In genomic region chr1:16927256-16927655, GRCh38 we compare ENCODE assay signal across 2 cellular contexts.
TF ChIP-seq lines count a peak whose summit lies in the region.

No MANE protein-coding gene starts in this region.

TF ChIP-seq in SK-N-SH, 30 proteins besides CTCF, POLR2A, EP300 and RAD21 (continued from another document):
- TF ChIP-seq, protein P1, sequence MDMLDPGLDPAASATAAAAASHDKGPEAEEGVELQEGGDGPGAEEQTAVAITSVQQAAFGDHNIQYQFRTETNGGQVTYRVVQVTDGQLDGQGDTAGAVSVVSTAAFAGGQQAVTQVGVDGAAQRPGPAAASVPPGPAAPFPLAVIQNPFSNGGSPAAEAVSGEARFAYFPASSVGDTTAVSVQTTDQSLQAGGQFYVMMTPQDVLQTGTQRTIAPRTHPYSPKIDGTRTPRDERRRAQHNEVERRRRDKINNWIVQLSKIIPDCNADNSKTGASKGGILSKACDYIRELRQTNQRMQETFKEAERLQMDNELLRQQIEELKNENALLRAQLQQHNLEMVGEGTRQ (IDR thresholded peaks at IDR 0.05; ENCODE audit: borderline replicate concordance, low read depth, low read length), result no peak
- no peak for TF ChIP-seq RXRA (IDR thresholded peaks at IDR 0.05; ENCODE audit: borderline replicate concordance, low read depth)
- no peak for TF ChIP-seq YY1 (IDR thresholded peaks at IDR 0.05; ENCODE audit: low read depth)
- no peak for TF ChIP-seq GABPA (IDR thresholded peaks at IDR 0.05; ENCODE audit: low read depth)
- TF ChIP-seq FOSL2 (IDR thresholded peaks at IDR 0.05; ENCODE audit: borderline replicate concordance, low read depth), result no peak
- TF ChIP-seq TEAD4 (IDR thresholded peaks at IDR 0.05; ENCODE audit: borderline replicate concordance, insufficient read depth), result no peak
- no peak for TF ChIP-seq POLR2AphosphoS5 (IDR thresholded peaks at IDR 0.05; ENCODE audit: low read depth, low read length)
- TF ChIP-seq, protein P2, sequence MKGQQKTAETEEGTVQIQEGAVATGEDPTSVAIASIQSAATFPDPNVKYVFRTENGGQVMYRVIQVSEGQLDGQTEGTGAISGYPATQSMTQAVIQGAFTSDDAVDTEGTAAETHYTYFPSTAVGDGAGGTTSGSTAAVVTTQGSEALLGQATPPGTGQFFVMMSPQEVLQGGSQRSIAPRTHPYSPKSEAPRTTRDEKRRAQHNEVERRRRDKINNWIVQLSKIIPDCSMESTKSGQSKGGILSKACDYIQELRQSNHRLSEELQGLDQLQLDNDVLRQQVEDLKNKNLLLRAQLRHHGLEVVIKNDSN (IDR thresholded peaks at IDR 0.05; ENCODE audit: borderline replicate concordance, low read depth), result no peak
- no peak for TF ChIP-seq MEF2A (IDR thresholded peaks at IDR 0.05; ENCODE audit: borderline replicate concordance, low read depth)
- no peak for TF ChIP-seq PBX3 (IDR thresholded peaks at IDR 0.05)
- TF ChIP-seq ELF1 (IDR thresholded peaks at IDR 0.05), result no peak
- TF ChIP-seq JUND (IDR thresholded peaks at IDR 0.05), result no peak
- no peak for TF ChIP-seq NFIC (IDR thresholded peaks at IDR 0.05; ENCODE audit: borderline replicate concordance)
- TF ChIP-seq EZH2phosphoT487 (IDR thresholded peaks at IDR 0.05; ENCODE audit: borderline replicate concordance, low read depth), result no peak
TF ChIP-seq in SK-N-SH: peak in this region for 0.

TF ChIP-seq in SK-N-SH treated with all-trans-retinoic acid at 6 μM for 48 hours, 23 proteins besides CTCF, POLR2A, EP300 and RAD21 (continued from another document):
- TF ChIP-seq TOX (CRISPR knock-in tag; IDR thresholded peaks at IDR 0.05; ENCODE audit: borderline replicate concordance) (no peak), BACH2 (CRISPR knock-in tag; IDR thresholded peaks at IDR 0.05; ENCODE audit: borderline replicate concordance) (no peak), ISL1 (CRISPR knock-in tag; IDR thresholded peaks at IDR 0.05) (no peak), SNAI2 (CRISPR knock-in tag; IDR thresholded peaks at IDR 0.05) (no peak), ZFP30 (CRISPR knock-in tag; IDR thresholded peaks at IDR 0.05) (no peak), ZFP3 (CRISPR knock-in tag; IDR thresholded peaks at IDR 0.05) (no peak)
